2 cellular contexts compared by ENCODE assay signal in the genomic region with DNA sequence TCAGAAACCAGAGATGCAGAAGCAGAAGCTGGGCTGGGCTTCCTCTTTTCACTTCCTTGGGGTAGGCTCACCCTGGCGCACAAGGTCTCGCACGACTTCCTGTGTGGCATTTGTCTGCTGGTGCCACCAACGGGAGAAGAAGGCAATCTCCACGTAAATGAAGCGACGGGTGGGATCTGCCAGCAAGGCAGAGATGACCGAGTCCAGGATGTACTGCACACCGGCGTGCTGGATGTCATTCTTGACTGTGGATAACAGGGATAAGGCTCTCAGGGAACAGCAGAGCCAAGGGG.
TF ChIP-seq lines count a peak whose summit lies in the region.

No MANE protein-coding gene starts in this region.

TF ChIP-seq in GM12878, 131 proteins besides CTCF, POLR2A, EP300 and RAD21 (continues in another document):
- TF ChIP-seq, protein P1, sequence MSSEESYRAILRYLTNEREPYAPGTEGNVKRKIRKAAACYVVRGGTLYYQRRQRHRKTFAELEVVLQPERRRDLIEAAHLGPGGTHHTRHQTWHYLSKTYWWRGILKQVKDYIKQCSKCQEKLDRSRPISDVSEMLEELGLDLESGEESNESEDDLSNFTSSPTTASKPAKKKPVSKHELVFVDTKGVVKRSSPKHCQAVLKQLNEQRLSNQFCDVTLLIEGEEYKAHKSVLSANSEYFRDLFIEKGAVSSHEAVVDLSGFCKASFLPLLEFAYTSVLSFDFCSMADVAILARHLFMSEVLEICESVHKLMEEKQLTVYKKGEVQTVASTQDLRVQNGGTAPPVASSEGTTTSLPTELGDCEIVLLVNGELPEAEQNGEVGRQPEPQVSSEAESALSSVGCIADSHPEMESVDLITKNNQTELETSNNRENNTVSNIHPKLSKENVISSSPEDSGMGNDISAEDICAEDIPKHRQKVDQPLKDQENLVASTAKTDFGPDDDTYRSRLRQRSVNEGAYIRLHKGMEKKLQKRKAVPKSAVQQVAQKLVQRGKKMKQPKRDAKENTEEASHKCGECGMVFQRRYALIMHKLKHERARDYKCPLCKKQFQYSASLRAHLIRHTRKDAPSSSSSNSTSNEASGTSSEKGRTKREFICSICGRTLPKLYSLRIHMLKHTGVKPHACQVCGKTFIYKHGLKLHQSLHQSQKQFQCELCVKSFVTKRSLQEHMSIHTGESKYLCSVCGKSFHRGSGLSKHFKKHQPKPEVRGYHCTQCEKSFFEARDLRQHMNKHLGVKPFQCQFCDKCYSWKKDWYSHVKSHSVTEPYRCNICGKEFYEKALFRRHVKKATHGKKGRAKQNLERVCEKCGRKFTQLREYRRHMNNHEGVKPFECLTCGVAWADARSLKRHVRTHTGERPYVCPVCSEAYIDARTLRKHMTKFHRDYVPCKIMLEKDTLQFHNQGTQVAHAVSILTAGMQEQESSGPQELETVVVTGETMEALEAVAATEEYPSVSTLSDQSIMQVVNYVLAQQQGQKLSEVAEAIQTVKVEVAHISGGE (CRISPR knock-in tag; IDR thresholded peaks at IDR 0.05), result peak; percentile 46; the same call in 1 of the 2 replicates
- TF ChIP-seq RBBP5 (conservative IDR thresholded peaks at IDR 0.05) (no peak), GABPA (IDR thresholded peaks at IDR 0.05; ENCODE audit: low read depth) (peak; percentile 84), TAF1 (IDR thresholded peaks at IDR 0.05; ENCODE audit: borderline replicate concordance, low read depth, low read length) (0 out of 2 replicates have a peak, but pooled peaks have one; percentile 28), MXI1 (IDR thresholded peaks at IDR 0.05; ENCODE audit: low read depth, low read length) (peak; percentile 97; the same call in 1 of the 2 replicates), PAX5 (IDR thresholded peaks at IDR 0.05; ENCODE audit: borderline replicate concordance, low read depth, low read length) (peak; percentile 22; the same call in 1 of the 2 replicates), ETV6 (conservative IDR thresholded peaks at IDR 0.05 in 1 of 2, IDR thresholded peaks at IDR 0.05 in 1 of 2; ENCODE audit: borderline replicate concordance in 1 of 2, low read depth in 1 of 2) (0 out of 4 replicates have a peak, but pooled peaks of 1 of the 2 experiments have one; percentile 35), CREB1 (IDR thresholded peaks at IDR 0.05; ENCODE audit: low read depth) (no peak), NFYA (IDR thresholded peaks at IDR 0.05; ENCODE audit: borderline replicate concordance, low read depth, low read length) (no peak), SPI1 (IDR thresholded peaks at IDR 0.05; ENCODE audit: borderline replicate concordance, insufficient read depth, low read depth, low read length) (peak; percentile 99), MLLT1 (IDR thresholded peaks at IDR 0.05) (peak; percentile 69; the same call in 1 of the 2 replicates)
- TF ChIP-seq, protein P2, sequence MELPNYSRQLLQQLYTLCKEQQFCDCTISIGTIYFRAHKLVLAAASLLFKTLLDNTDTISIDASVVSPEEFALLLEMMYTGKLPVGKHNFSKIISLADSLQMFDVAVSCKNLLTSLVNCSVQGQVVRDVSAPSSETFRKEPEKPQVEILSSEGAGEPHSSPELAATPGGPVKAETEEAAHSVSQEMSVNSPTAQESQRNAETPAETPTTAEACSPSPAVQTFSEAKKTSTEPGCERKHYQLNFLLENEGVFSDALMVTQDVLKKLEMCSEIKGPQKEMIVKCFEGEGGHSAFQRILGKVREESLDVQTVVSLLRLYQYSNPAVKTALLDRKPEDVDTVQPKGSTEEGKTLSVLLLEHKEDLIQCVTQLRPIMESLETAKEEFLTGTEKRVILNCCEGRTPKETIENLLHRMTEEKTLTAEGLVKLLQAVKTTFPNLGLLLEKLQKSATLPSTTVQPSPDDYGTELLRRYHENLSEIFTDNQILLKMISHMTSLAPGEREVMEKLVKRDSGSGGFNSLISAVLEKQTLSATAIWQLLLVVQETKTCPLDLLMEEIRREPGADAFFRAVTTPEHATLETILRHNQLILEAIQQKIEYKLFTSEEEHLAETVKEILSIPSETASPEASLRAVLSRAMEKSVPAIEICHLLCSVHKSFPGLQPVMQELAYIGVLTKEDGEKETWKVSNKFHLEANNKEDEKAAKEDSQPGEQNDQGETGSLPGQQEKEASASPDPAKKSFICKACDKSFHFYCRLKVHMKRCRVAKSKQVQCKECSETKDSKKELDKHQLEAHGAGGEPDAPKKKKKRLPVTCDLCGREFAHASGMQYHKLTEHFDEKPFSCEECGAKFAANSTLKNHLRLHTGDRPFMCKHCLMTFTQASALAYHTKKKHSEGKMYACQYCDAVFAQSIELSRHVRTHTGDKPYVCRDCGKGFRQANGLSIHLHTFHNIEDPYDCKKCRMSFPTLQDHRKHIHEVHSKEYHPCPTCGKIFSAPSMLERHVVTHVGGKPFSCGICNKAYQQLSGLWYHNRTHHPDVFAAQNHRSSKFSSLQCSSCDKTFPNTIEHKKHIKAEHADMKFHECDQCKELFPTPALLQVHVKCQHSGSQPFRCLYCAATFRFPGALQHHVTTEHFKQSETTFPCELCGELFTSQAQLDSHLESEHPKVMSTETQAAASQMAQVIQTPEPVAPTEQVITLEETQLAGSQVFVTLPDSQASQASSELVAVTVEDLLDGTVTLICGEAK (IDR thresholded peaks at IDR 0.05; ENCODE audit: borderline replicate concordance), result peak; percentile 76; the same call in 1 of the 2 replicates
- TF ChIP-seq, protein P3, sequence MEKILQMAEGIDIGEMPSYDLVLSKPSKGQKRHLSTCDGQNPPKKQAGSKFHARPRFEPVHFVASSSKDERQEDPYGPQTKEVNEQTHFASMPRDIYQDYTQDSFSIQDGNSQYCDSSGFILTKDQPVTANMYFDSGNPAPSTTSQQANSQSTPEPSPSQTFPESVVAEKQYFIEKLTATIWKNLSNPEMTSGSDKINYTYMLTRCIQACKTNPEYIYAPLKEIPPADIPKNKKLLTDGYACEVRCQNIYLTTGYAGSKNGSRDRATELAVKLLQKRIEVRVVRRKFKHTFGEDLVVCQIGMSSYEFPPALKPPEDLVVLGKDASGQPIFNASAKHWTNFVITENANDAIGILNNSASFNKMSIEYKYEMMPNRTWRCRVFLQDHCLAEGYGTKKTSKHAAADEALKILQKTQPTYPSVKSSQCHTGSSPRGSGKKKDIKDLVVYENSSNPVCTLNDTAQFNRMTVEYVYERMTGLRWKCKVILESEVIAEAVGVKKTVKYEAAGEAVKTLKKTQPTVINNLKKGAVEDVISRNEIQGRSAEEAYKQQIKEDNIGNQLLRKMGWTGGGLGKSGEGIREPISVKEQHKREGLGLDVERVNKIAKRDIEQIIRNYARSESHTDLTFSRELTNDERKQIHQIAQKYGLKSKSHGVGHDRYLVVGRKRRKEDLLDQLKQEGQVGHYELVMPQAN (conservative IDR thresholded peaks at IDR 0.05), result 0 out of 2 replicates have a peak, but pooled peaks have one; percentile 71

TF ChIP-seq in SK-N-SH treated with all-trans-retinoic acid at 6 μM for 48 hours, 23 proteins besides CTCF, POLR2A, EP300 and RAD21:
- TF ChIP-seq SNAI2 (CRISPR knock-in tag; IDR thresholded peaks at IDR 0.05), result no peak
- no peak for TF ChIP-seq ZFP30 (CRISPR knock-in tag; IDR thresholded peaks at IDR 0.05)
- no peak for TF ChIP-seq TOX (CRISPR knock-in tag; IDR thresholded peaks at IDR 0.05; ENCODE audit: borderline replicate concordance)
- TF ChIP-seq PPARA (CRISPR knock-in tag; IDR thresholded peaks at IDR 0.05; ENCODE audit: borderline replicate concordance), result no peak
- TF ChIP-seq ZFP3 (CRISPR knock-in tag; IDR thresholded peaks at IDR 0.05), result no peak
- no peak for TF ChIP-seq CSRNP3 (CRISPR knock-in tag; IDR thresholded peaks at IDR 0.05)
- TF ChIP-seq CSDC2 (CRISPR knock-in tag; IDR thresholded peaks at IDR 0.05), result no peak
- TF ChIP-seq BACH2 (CRISPR knock-in tag; IDR thresholded peaks at IDR 0.05; ENCODE audit: borderline replicate concordance), result no peak
- no peak for TF ChIP-seq RARB (CRISPR knock-in tag; IDR thresholded peaks at IDR 0.05)
- no peak for TF ChIP-seq GLIS3 (CRISPR knock-in tag; IDR thresholded peaks at IDR 0.05)
- TF ChIP-seq ZNF70 (CRISPR knock-in tag; IDR thresholded peaks at IDR 0.05), result no peak
